Comparison of ENCODE assay signal across 28 cellular contexts in the genomic region with DNA sequence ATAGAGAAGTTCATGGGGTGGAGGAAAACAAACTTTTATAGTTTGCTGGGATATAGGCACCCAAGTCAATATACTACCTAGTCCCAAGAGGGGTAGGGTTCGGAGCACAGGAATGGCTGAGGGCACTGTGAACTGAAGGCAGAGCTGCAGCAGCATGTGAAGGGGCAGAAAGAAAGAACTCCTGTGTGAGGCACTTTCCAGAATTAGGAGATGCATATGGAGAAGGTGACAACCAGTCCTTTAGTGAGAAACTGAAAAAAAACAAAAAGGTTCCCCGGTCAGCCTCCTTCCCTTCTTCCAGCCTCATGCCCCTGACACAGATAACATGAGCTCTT.
"Had no signal": no experiment of that assay in that cellular context is flagged by ENCODE, and none has a peak within 500 bp of the region (broad histone marks: within the 10 kb centered on the region; RNA-seq: fewer than 3 reads in every experiment).

No MANE protein-coding gene starts in this region.

- ATAC-seq: activated CD8-positive, alpha-beta T cell treated with anti-CD3 and anti-CD28 coated beads for 36 hours; Panc1 had no signal

- H3K27me3 Mint-ChIP-seq: activated CD4-positive, alpha-beta T cell treated with anti-CD3 and anti-CD28 coated beads, Interleukin-2, amount 10 ng/mL, durations not matched to agents 24 days and 14 days; activated CD8-positive, alpha-beta T cell treated with anti-CD3 and anti-CD28 coated beads for 36 hours; activated naive CD8-positive, alpha-beta T cell treated with anti-CD3 and anti-CD28 coated beads for 36 hours; activated T-cell treated with anti-CD3 and anti-CD28 coated beads, Interleukin-2, amount 50 U/mL, for 24 hours; central memory CD8-positive, alpha-beta T cell had no signal

- H3K9me3 Mint-ChIP-seq: activated CD4-positive, alpha-beta T cell treated with anti-CD3 and anti-CD28 coated beads, Interleukin-2, amount 10 ng/mL, durations not matched to agents 24 days and 14 days had no signal

- H3K36me3 Mint-ChIP-seq: activated naive CD8-positive, alpha-beta T cell treated with anti-CD3 and anti-CD28 coated beads for 36 hours had no signal

- H3K27ac Mint-ChIP-seq: activated CD4-positive, alpha-beta T cell treated with anti-CD3 and anti-CD28 coated beads, Interleukin-2, amount 10 ng/mL, durations not matched to agents 24 days and 14 days; activated CD8-positive, alpha-beta T cell treated with anti-CD3 and anti-CD28 coated beads for 36 hours; activated naive CD8-positive, alpha-beta T cell treated with anti-CD3 and anti-CD28 coated beads for 36 hours; activated T-cell treated with anti-CD3 and anti-CD28 coated beads, Interleukin-2, amount 50 U/mL, for 24 hours; activated T-helper 1 cell treated with anti-CD3 and anti-CD28 coated beads, Interleukin-12 subunit alpha, Interleukin-12 subunit beta, Interleukin-2, Interleukin-4 antibody, amounts not matched to agents 30 ng/mL and 10 ng/mL and 1 ng/mL, durations not matched to agents 14 hours and 24 hours and 36 hours had no signal

- H3K4me3 Mint-ChIP-seq: activated CD4-positive, alpha-beta T cell treated with anti-CD3 and anti-CD28 coated beads, Interleukin-2, amount 10 ng/mL, durations not matched to agents 24 days and 14 days; activated CD8-positive, alpha-beta T cell treated with anti-CD3 and anti-CD28 coated beads for 36 hours; activated naive CD8-positive, alpha-beta T cell treated with anti-CD3 and anti-CD28 coated beads for 36 hours; activated T-cell treated with anti-CD3 and anti-CD28 coated beads, Interleukin-2, amount 50 U/mL, for 24 hours; activated T-helper 1 cell treated with anti-CD3 and anti-CD28 coated beads, Interleukin-12 subunit alpha, Interleukin-12 subunit beta, Interleukin-2, Interleukin-4 antibody, amounts not matched to agents 30 ng/mL and 10 ng/mL and 1 ng/mL, durations not matched to agents 14 hours and 24 hours and 36 hours; central memory CD8-positive, alpha-beta T cell had no signal

- H3K9me3 ChIP-seq: MG63, SJCRH30 had no signal

- H3K4me3 ChIP-seq: cardiac muscle cell, MG63, SJCRH30, SK-N-MC had no signal

- H3K4me1 Mint-ChIP-seq: activated CD4-positive, alpha-beta T cell treated with anti-CD3 and anti-CD28 coated beads, Interleukin-2, amount 10 ng/mL, durations not matched to agents 24 days and 14 days; activated naive CD8-positive, alpha-beta T cell treated with anti-CD3 and anti-CD28 coated beads for 36 hours; central memory CD8-positive, alpha-beta T cell had no signal

- DNase-seq: activated CD4-positive, alpha-beta T cell treated with anti-CD3 and anti-CD28 coated beads, Interleukin-2, amount 10 ng/mL, durations not matched to agents 24 days and 14 days; activated CD4-positive, alpha-beta T cell treated with anti-CD3 and anti-CD28 coated beads, Interleukin-2, amount 50 U/mL, for 4 hours; activated CD8-positive, alpha-beta T cell treated with anti-CD3 and anti-CD28 coated beads for 36 hours; activated naive CD4-positive, alpha-beta T cell treated with anti-CD3 and anti-CD28 coated beads, Interleukin-2, amount 50 U/mL, for 16 hours; activated naive CD8-positive, alpha-beta T cell treated with anti-CD3 and anti-CD28 coated beads for 36 hours; activated T-cell treated with anti-CD3 and anti-CD28 coated beads, Interleukin-2, amount 50 U/mL, for 24 hours; amniotic stem cell; aorta; brain microvascular endothelial cell; Kasumi-1; MG63; NCI-H1048; NCI-H1105 treated with DMSO at 0.1 percent for 48 hours; NCI-H1436; NCI-H1694; NCI-H1930; NCI-H2081 treated with DMSO at 0.1 percent for 48 hours; NCI-H345; NCI-H524 treated with DMSO at 0.1 percent for 48 hours; SHP77; SJCRH30; T1000; WERI-Rb-1 had no signal

- H3K27ac ChIP-seq: brain microvascular endothelial cell, cardiac muscle cell, SJCRH30, SK-N-MC, WERI-Rb-1 had no signal

- H3K36me3 ChIP-seq: brain microvascular endothelial cell, cardiac muscle cell, MG63, SJCRH30, WERI-Rb-1 had no signal

- H3K27me3 ChIP-seq: brain microvascular endothelial cell, cardiac muscle cell, MG63, SJCRH30 had no signal

- H3K4me1 ChIP-seq: SJCRH30 had no signal
